23 cellular contexts compared by ENCODE assay signal in the genomic region with DNA sequence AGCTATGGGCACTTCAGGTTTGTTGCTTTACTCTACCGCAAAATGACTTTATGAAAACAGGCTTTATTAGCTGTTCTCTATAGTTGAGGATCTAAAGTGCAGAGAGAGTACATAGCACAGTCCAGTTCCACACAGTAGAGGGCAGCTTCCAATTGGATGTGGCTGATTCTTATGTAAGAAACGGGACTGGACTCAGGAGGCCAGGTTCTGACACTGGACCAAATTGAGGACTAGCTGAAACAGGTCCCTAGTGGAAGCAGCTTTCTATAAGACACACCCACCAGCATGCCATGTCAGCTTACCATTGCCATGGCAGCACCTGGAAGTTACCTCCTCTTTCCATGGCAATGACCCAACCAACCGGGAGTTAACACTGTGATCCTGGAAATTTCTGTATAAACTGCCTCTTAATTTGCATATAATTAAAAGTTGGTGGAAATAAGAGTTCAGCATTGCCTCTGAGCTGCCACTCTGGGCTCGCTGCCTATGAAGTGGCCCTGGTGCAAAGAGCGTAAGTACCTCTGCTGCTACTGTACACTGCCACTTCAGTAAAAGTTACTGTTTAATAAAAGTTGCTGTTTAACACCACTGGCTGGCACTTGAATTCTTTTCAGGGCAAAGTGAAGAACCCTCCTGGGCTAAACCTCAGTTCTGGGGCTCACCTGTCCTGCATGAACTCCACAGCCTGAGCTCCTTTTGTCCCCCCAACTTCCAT.
A peak's percentile ranks its signal among the peaks of the same experiment; 100 is the strongest.
DNase-seq lines count a peak whose midpoint lies in the region; ATAC-seq and TF ChIP-seq lines count a peak whose summit lies in the region.
"Had no signal": no experiment of that assay in that cellular context is flagged by ENCODE, and none has a peak within 500 bp of the region (broad histone marks: within the 10 kb centered on the region; RNA-seq: fewer than 3 reads in every experiment).

No MANE protein-coding gene starts in this region.

- intact Hi-C loops in heart left ventricle (cut with DNase I) (no loop called here), left lung (cut with DNase I) (no loop called here)

- TF ChIP-seq CTCF in cardiac muscle cell (IDR thresholded peaks at IDR 0.05; ENCODE audit: low read depth, low read length), result peak; percentile 15
- no peak for TF ChIP-seq CTCF in heart left ventricle (IDR thresholded peaks at IDR 0.05)
- TF ChIP-seq CTCF in epithelial cell of proximal tubule (conservative IDR thresholded peaks at IDR 0.05; ENCODE audit: low read depth, low read length), result peak; percentile 41
- TF ChIP-seq CTCF in left lung (IDR thresholded peaks at IDR 0.05), result no peak
- TF ChIP-seq CTCF in WERI-Rb-1 (IDR thresholded peaks at IDR 0.05; ENCODE audit: low read depth, low read length), result no peak

- H3K27me3 ChIP-seq in cardiac muscle cell (no peaks in the 10 kb centered on the region), heart left ventricle (no peaks in the 10 kb centered on the region), left lung (no peaks in the 10 kb centered on the region), WERI-Rb-1 (ENCODE audit: insufficient read depth, low read depth, severe bottlenecking) (no peaks in the 10 kb centered on the region)

- no peak overlapping the region for H3K4me3 ChIP-seq in cardiac muscle cell
- no peak overlapping the region for H3K4me3 ChIP-seq in heart left ventricle
- H3K4me3 ChIP-seq in epithelial cell of proximal tubule (ENCODE audit: low read depth, low read length), result no peak overlapping the region
- no peak overlapping the region for H3K4me3 ChIP-seq in left lung
- no peak overlapping the region for H3K4me3 ChIP-seq in WERI-Rb-1 (ENCODE audit: low read depth, low read length)
- H3K4me3 ChIP-seq: BLaER1 had no signal

- no peak for TF ChIP-seq POLR2A in heart left ventricle (IDR thresholded peaks at IDR 0.05)

- H3K27ac ChIP-seq in cardiac muscle cell (no peak overlapping the region), heart left ventricle (no peak overlapping the region), left lung (no peak overlapping the region), WERI-Rb-1 (no peak overlapping the region)
- H3K27ac ChIP-seq: BLaER1, HL-60, KMS-11 had no signal

- H3K4me1 ChIP-seq in cardiac muscle cell (ENCODE audit: low read depth) (peaks cover 14% of the 10 kb centered on the region), heart left ventricle (peaks cover 0 to 7% (median 0%) of the 10 kb centered on the region in 12 donors), left lung (no peaks in the 10 kb centered on the region)
- H3K4me1 ChIP-seq: BLaER1 had no signal

- H3K9me3 ChIP-seq in cardiac muscle cell (ENCODE audit: low read depth), result no peaks in the 10 kb centered on the region
- no peaks in the 10 kb centered on the region for H3K9me3 ChIP-seq in heart left ventricle
- H3K9me3 ChIP-seq in left lung, result no peaks in the 10 kb centered on the region
- no peaks in the 10 kb centered on the region for H3K9me3 ChIP-seq in WERI-Rb-1 (ENCODE audit: severe bottlenecking)
- H3K9me3 ChIP-seq: BLaER1 had no signal

- H3K36me3 ChIP-seq in cardiac muscle cell (no peaks in the 10 kb centered on the region), heart left ventricle (no peaks in the 10 kb centered on the region), left lung (no peaks in the 10 kb centered on the region), WERI-Rb-1 (no peaks in the 10 kb centered on the region)
- H3K36me3 ChIP-seq: BLaER1 had no signal

- no peak for ATAC-seq in heart left ventricle
- ATAC-seq in left lung, result peak; percentile 94
- no peak for ATAC-seq in HG02759 (IDR thresholded peaks at IDR 0.05; ENCODE audit: unreplicated experiment)
- ATAC-seq: Panc1 had no signal

- WGBS in heart left ventricle, 4 donors, result 63 to 70% (median 67%) methylated on average over 5 of the region's 5 CpGs

- DNase-seq in cardiac muscle cell (ENCODE audit: low read depth in 1 of 2, low spot score in 1 of 2), result peak in 1 of 2 donors; percentile 6
- DNase-seq in heart left ventricle, result no peak
- DNase-seq in epithelial cell of proximal tubule (ENCODE audit: low read depth), result no peak
- no peak for DNase-seq in left lung
- DNase-seq in activated CD8-positive, alpha-beta memory T cell treated with anti-CD3 and anti-CD28 coated beads, Interleukin-2, amount 50 U/mL, for 48 hours, result no peak
- DNase-seq in WERI-Rb-1, result no peak
- no peak for DNase-seq in RKO (ENCODE audit: low spot score)
- DNase-seq: CD4-positive, alpha-beta T cell; HCEC 1CT; NCI-H1048; NCI-H1417 treated with DMSO at 0.1 percent for 48 hours; NCI-H1694 treated with DMSO at 0.1 percent for 48 hours; NCI-H2081; NCI-H2171; NCI-H226; NCI-H510A; NCI-H69; SIG-M5 had no signal

Comparison
In these comparisons a context has a peak if more than half of its experiments do, and no peak if none do; other contexts are left out.
1. CTCF ChIP-seq: peak in cardiac muscle cell (single experiment) and epithelial cell of proximal tubule (single experiment); none in heart left ventricle (0 of 12), left lung (0 of 2) and WERI-Rb-1 (single experiment).